ENCODE assay signal across 18 cellular contexts in genomic region chr4:138561906-138562305, GRCh38.
DNase-seq lines count a peak whose midpoint lies in the region; ATAC-seq and TF ChIP-seq lines count a peak whose summit lies in the region.
"Had no signal": no experiment of that assay in that cellular context is flagged by ENCODE, and none has a peak within 500 bp of the region (broad histone marks: within the 10 kb centered on the region; RNA-seq: fewer than 3 reads in every experiment).

No MANE protein-coding gene starts in this region.

- peaks cover 0 to 16% (median 0%) of the 10 kb centered on the region in 11 experiments; a peak in 8 of 22 replicates for H3K27me3 ChIP-seq in BLaER1 treated with 17β-estradiol and CSF1 and Interleukin-3, amounts not matched to agents 10 nM and 100 nM
- no peaks in the 10 kb centered on the region for H3K27me3 ChIP-seq in adrenal gland
- H3K27me3 ChIP-seq in heart right ventricle = no peaks in the 10 kb centered on the region
- H3K27me3 ChIP-seq: SJSA1 had no signal

- H3K4me2 ChIP-seq in BLaER1 treated with 17β-estradiol and CSF1 and Interleukin-3, amounts not matched to agents 10 nM and 100 nM = peak overlapping the region; percentile 77 to 95 (median 85)

- no peaks in the 10 kb centered on the region for H3K36me3 ChIP-seq in BLaER1 treated with 17β-estradiol and CSF1 and Interleukin-3, amounts not matched to agents 10 nM and 100 nM
- no peaks in the 10 kb centered on the region for H3K36me3 ChIP-seq in adrenal gland (replicated peaks in 1 of 2)
- no peaks in the 10 kb centered on the region for H3K36me3 ChIP-seq in heart right ventricle
- H3K36me3 ChIP-seq: SJSA1 had no signal

- no peak for TF ChIP-seq POLR2A in adrenal gland (IDR thresholded peaks at IDR 0.05)

- ATAC-seq in heart right ventricle (peak in 2 of 8 donors; percentile 33 to 37), omental fat pad (ENCODE audit: low FRiP score) (no peak)

- no peaks in the 10 kb centered on the region for H4K20me1 ChIP-seq in BLaER1 treated with 17β-estradiol and CSF1 and Interleukin-3, amounts not matched to agents 10 nM and 100 nM

- H3K27ac ChIP-seq in BLaER1 treated with 17β-estradiol and CSF1 and Interleukin-3, amounts not matched to agents 10 nM and 100 nM = peak overlapping the region in 10 of 11 experiments; percentile 16 to 80 (median 74); a peak in 17 of 22 replicates
- H3K27ac ChIP-seq in adrenal gland = no peak overlapping the region
- H3K27ac ChIP-seq in heart right ventricle = peak overlapping the region in 6 of 10 donors; percentile 59 to 86 (median 64)

- H3K9me3 ChIP-seq in BLaER1 treated with 17β-estradiol and CSF1 and Interleukin-3, amounts not matched to agents 10 nM and 100 nM (replicated peaks in 1 of 11) = peaks cover 0 to 7% (median 0%) of the 10 kb centered on the region in 11 experiments; a peak in 5 of 22 replicates
- no peaks in the 10 kb centered on the region for H3K9me3 ChIP-seq in adrenal gland (replicated peaks in 1 of 3)
- no peaks in the 10 kb centered on the region for H3K9me3 ChIP-seq in heart right ventricle
- H3K9me3 ChIP-seq: SJSA1 had no signal

- H3K9ac ChIP-seq in BLaER1 treated with 17β-estradiol and CSF1 and Interleukin-3, amounts not matched to agents 10 nM and 100 nM = peak overlapping the region in 4 of 11 experiments; percentile 50 to 72 (median 70); a peak in 7 of 22 replicates

- intact Hi-C loops in adrenal gland (cut with DNase I) (no loop called here), heart right ventricle (cut with DNase I) (loop anchor here in 1 of 10 donors (5.0 kb wide), 1 partner anchor 35 kb away; no protein-coding TSS in a partner anchor)

- TF ChIP-seq CTCF in adrenal gland (IDR thresholded peaks at IDR 0.05) (no peak), heart right ventricle (IDR thresholded peaks at IDR 0.05) (no peak), omental fat pad (IDR thresholded peaks at IDR 0.05) (no peak), GM10248 (IDR thresholded peaks at IDR 0.05; ENCODE audit: control extremely low read depth, extremely low read depth, low read depth, missing control alignments) (no peak)

- peaks cover 25 to 41% (median 34%) of the 10 kb centered on the region in 10 experiments for H3K4me1 ChIP-seq in BLaER1 treated with 17β-estradiol and CSF1 and Interleukin-3, amounts not matched to agents 10 nM and 100 nM
- H3K4me1 ChIP-seq in adrenal gland (replicated peaks in 1 of 2) (no peaks in the 10 kb centered on the region), heart right ventricle (peaks cover 0 to 16% (median 8%) of the 10 kb centered on the region in 9 donors)

- WGBS in adrenal gland, 4 donors = 69 to 87% (median 75%) methylated on average over 17 to 18 of the region's 18 CpGs
- WGBS in heart right ventricle, 2 donors = 67 to 79% methylated on average over 17 to 18 of the region's 18 CpGs

- H3K4me3 ChIP-seq in BLaER1 treated with 17β-estradiol and CSF1 and Interleukin-3, amounts not matched to agents 10 nM and 100 nM = peak overlapping the region in 7 of 10 experiments; percentile 7 to 34 (median 22); a peak in 5 of 20 replicates
- H3K4me3 ChIP-seq in adrenal gland (no peak overlapping the region), heart right ventricle (no peak overlapping the region)
- H3K4me3 ChIP-seq: SJSA1 had no signal

- POLR2A ChIA-PET in GM10248 (lab: Yijun Ruan, JAX) = no interaction called here

- CTCF ChIA-PET in GM10248 (lab: Yijun Ruan, JAX) = no interaction called here

- DNase-seq in adrenal gland (peak in 4 of 7 donors; percentile 28 to 44 (median 33)), heart right ventricle (peak; percentile 33 to 54), omental fat pad (ENCODE audit: low spot score) (peak; percentile 23), NCI-H2029 (lab: John Stamatoyannopoulos, UW) (no peak), nucleus accumbens (lab: John Stamatoyannopoulos, UW) (no peak), GM10248 (ENCODE audit: extremely low spot score) (no peak)
- no peak for DNase-seq in activated CD4-positive, alpha-beta T cell treated with anti-CD3 and anti-CD28 coated beads, Interleukin-2, amount 50 U/mL, for 4 hours
- DNase-seq: DMS79 treated with DMSO at 0.1 percent for 48 hours, KBM-7, NCI-H1105 treated with DMSO at 0.1 percent for 48 hours, NCI-H1694, NCI-H2227 treated with DMSO at 0.1 percent for 48 hours, NCI-H510A treated with DMSO at 0.1 percent for 48 hours, NCI-H82, OCI-M1, RPMI8226 had no signal

Comparison
In these comparisons a context has a peak if more than half of its experiments do, and no peak if none do; other contexts are left out.
1. H3K27ac ChIP-seq: peak in BLaER1 treated with 17β-estradiol and CSF1 and Interleukin-3, amounts not matched to agents 10 nM and 100 nM (10 of 11) and heart right ventricle (6 of 10); none in adrenal gland (0 of 5).
2. H3K4me3 ChIP-seq: peak in BLaER1 treated with 17β-estradiol and CSF1 and Interleukin-3, amounts not matched to agents 10 nM and 100 nM (7 of 10); none in adrenal gland (0 of 4) and heart right ventricle (0 of 10).
3. DNase-seq: peak in adrenal gland (4 of 7), heart right ventricle (2 of 2) and omental fat pad (single experiment); none in NCI-H2029 (single experiment), nucleus accumbens (0 of 56), GM10248 (single experiment) and activated CD4-positive, alpha-beta T cell treated with anti-CD3 and anti-CD28 coated beads, Interleukin-2, amount 50 U/mL, for 4 hours (0 of 2).